9 cellular contexts compared by ENCODE assay signal in genomic region chr7:2558620-2559282, GRCh38. TPM values are rescaled to one million over a fixed set of nuclear protein-coding genes. Genes with fewer than 3 reads are reported as not detected.
DNase-seq lines count a peak whose midpoint lies in the region; ATAC-seq, FAIRE-seq and TF ChIP-seq lines count a peak whose summit lies in the region.
"Had no signal": no experiment of that assay in that cellular context is flagged by ENCODE, and none has a peak within 500 bp of the region (broad histone marks: within the 10 kb centered on the region; RNA-seq: fewer than 3 reads in every experiment).

Gene IQCE (plus strand): TSS chr7:2558979. CDS start chr7:2559182, 203 bp downstream.

- DNase-seq in NCI-H187 (lab: John Stamatoyannopoulos, UW) (peak; percentile 50 to 79), NCI-H187 treated with DMSO at 0.1 percent for 48 hours (lab: John Stamatoyannopoulos, UW) (no peak), NCI-H2196 treated with DMSO at 0.1 percent for 48 hours (lab: John Stamatoyannopoulos, UW; ENCODE audit: unreplicated experiment) (peak; percentile 75), WTC11 (ENCODE audit: low spot score) (peak; percentile 98), bronchial epithelial cell (ENCODE audit: low read depth) (peak; percentile 47), iPS-NIHi11 (ENCODE audit: low spot score) (peak; percentile 95), small intestine (peak; percentile 88)

- TF ChIP-seq CTCF in WTC11 (IDR thresholded peaks at IDR 0.05) (no peak), bronchial epithelial cell (IDR thresholded peaks at IDR 0.05; ENCODE audit: insufficient read depth, low read length, severe bottlenecking) (no peak)

- no peaks in the 10 kb centered on the region for H3K9me3 Mint-ChIP-seq in WTC11

- H3K27me3 Mint-ChIP-seq in WTC11 (ENCODE audit: low read depth), result no peaks in the 10 kb centered on the region

- peaks cover 10% of the 10 kb centered on the region for H3K4me1 Mint-ChIP-seq in WTC11

- peak within 1 kb of the TSS; percentile 88 to 93 for H3K27ac ChIP-seq in small intestine (ENCODE audit: low read depth in 1 of 2, low read length in 1 of 2)

- no peaks in the 10 kb centered on the region for H3K36me3 ChIP-seq in bronchial epithelial cell (ENCODE audit: control insufficient read depth, insufficient read depth, low read length)
- H3K36me3 ChIP-seq in small intestine (ENCODE audit: control insufficient read depth in 2 of 2, insufficient read depth in 2 of 2, low read length in 2 of 2), result no peaks in the 10 kb centered on the region

- no peak within 1 kb of the TSS for H3K27ac Mint-ChIP-seq in WTC11

- CTCF ChIA-PET in WTC11 (lab: Charles Lee), result interaction anchor here (0.7 to 2.4 kb wide), 8 partner anchors 9 to 159 kb away, joined by 3 to 9 read pairs (median 6); no protein-coding TSS in a partner anchor

- peak; percentile 60 for ATAC-seq in HG03064 (IDR thresholded peaks at IDR 0.05; ENCODE audit: low read depth, unreplicated experiment)
- ATAC-seq in WTC11, result peak; percentile 47

- POLR2A ChIA-PET in WTC11 (lab: Charles Lee), result interaction anchor here (0.6 to 1.3 kb wide), 3 partner anchors 26 to 908 kb away, joined by 3 read pairs; no protein-coding TSS in a partner anchor

- no peak for FAIRE-seq in bronchial epithelial cell (lab: Jason Lieb, UNC)
- FAIRE-seq in small intestine (lab: Jason Lieb, UNC), result no peak
- FAIRE-seq: G401.6 had no signal

- WGBS in small intestine, 3 donors, result 1 to 2% (median 2%) methylated on average over 48 to 67 of the region's 67 CpGs

- H3K27me3 ChIP-seq in bronchial epithelial cell (ENCODE audit: control insufficient read depth, insufficient read depth, low read length), result no peaks in the 10 kb centered on the region
- no peaks in the 10 kb centered on the region for H3K27me3 ChIP-seq in small intestine (ENCODE audit: control insufficient read depth in 2 of 2, insufficient read depth in 2 of 2, low read length in 2 of 2)

- peaks cover 4% of the 10 kb centered on the region for H3K36me3 Mint-ChIP-seq in WTC11

- H3K4me3 ChIP-seq in bronchial epithelial cell (ENCODE audit: low read depth, low read length), result peak within 1 kb of the TSS; percentile 71
- peak within 1 kb of the TSS; percentile 72 for H3K4me3 ChIP-seq in small intestine (ENCODE audit: low read depth in 1 of 2, low read length in 2 of 2)

- no peaks in the 10 kb centered on the region for H3K9me3 ChIP-seq in small intestine (ENCODE audit: control insufficient read depth, low read depth)

- H3K4me1 ChIP-seq in small intestine (ENCODE audit: control insufficient read depth in 2 of 2, insufficient read depth in 1 of 2, low read depth in 1 of 2, low read length in 1 of 2), result peaks cover 3% of the 10 kb centered on the region in 2 donors

- H3K4me3 Mint-ChIP-seq in WTC11, result peak within 1 kb of the TSS; percentile 66

TF ChIP-seq in WTC11, 78 proteins besides CTCF, POLR2A, EP300 and RAD21 (continues in another document):
- TF ChIP-seq TP53 (CRISPR knock-in tag; IDR thresholded peaks at IDR 0.05) (peak; percentile 81; the same call in 1 of the 2 replicates), SP1 (CRISPR knock-in tag; conservative IDR thresholded peaks at IDR 0.05) (peak; percentile 87), PRDM15 (CRISPR knock-in tag; IDR thresholded peaks at IDR 0.05) (peak; percentile 73), ETV6 (CRISPR knock-in tag; IDR thresholded peaks at IDR 0.05) (peak; percentile 46; the same call in 1 of the 2 replicates), USF2 (CRISPR knock-in tag; IDR thresholded peaks at IDR 0.05) (peak; percentile 47; the same call in 1 of the 2 replicates), ZNF121 (CRISPR knock-in tag; IDR thresholded peaks at IDR 0.05) (peak; percentile 96), ZNF232 (CRISPR knock-in tag; IDR thresholded peaks at IDR 0.05) (0 out of 2 replicates have a peak, but pooled peaks have one; percentile 37), E2F1 (CRISPR knock-in tag; IDR thresholded peaks at IDR 0.05) (no peak), ARID4B (CRISPR knock-in tag; IDR thresholded peaks at IDR 0.05; ENCODE audit: borderline replicate concordance) (peak; percentile 78; the same call in 1 of the 2 replicates), TEAD1 (CRISPR knock-in tag; IDR thresholded peaks at IDR 0.05) (0 out of 2 replicates have a peak, but pooled peaks have one; percentile 28), RORB (CRISPR knock-in tag; IDR thresholded peaks at IDR 0.05) (no peak)

RNA-seq across cellular contexts. Expression of gene IQCE, which starts in this region (rescaled TPM):
- total RNA-seq in WTC11 (2021), result 4.4 to 4.7 TPM (median 4.6 TPM) in 3 replicates
- 6.3 and 6.9 TPM in 2 replicates for total RNA-seq in bronchial epithelial cell
- 10 to 100 TPM; 11.1 to 20.8 (median 19.9) TPM for polyA plus RNA-seq in small intestine
